Comparison of ENCODE assay signal across 29 cellular contexts in the genomic region with DNA sequence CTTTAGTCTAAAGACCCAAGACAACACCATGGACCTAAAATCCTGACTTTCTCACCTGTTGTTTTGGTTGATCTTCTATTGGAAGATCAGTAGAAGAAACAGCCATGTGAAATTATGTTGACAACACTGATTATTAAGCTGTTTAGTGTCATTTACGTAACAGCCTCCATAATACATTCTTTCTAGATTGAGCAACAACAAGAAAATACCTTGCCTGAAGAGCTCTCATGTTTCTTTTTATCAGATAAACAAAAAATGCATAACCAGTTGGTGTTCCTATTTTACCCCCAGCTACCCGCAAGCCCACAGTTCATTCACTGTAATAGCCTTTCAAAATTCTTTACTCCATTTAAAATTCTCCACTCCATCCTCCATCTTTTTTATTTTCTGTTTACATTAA. TPM values are rescaled to one million over a fixed set of nuclear protein-coding genes. Genes with fewer than 3 reads are reported as not detected.
"Had no signal": no experiment of that assay in that cellular context is flagged by ENCODE, and none has a peak within 500 bp of the region (broad histone marks: within the 10 kb centered on the region; RNA-seq: fewer than 3 reads in every experiment).

No MANE protein-coding gene starts in this region.

- H3K27me3 ChIP-seq: body of pancreas, colonic mucosa, esophagus muscularis mucosa, foreskin keratinocyte, gastroesophageal sphincter had no signal

- H3K9me3 ChIP-seq: body of pancreas, colonic mucosa, esophagus muscularis mucosa, gastroesophageal sphincter had no signal

- H3K27ac ChIP-seq: body of pancreas, colonic mucosa, esophagus muscularis mucosa, foreskin keratinocyte, gastroesophageal sphincter had no signal

- H3K27ac Mint-ChIP-seq: activated CD4-positive, alpha-beta memory T cell treated with anti-CD3 and anti-CD28 coated beads, Interleukin-2, amount 10 ng/mL, durations not matched to agents 7 days and 5 days; activated CD4-positive, alpha-beta T cell treated with anti-CD3 and anti-CD28 coated beads, Interleukin-2, amount 10 ng/mL, durations not matched to agents 7 days and 5 days; activated naive CD4-positive, alpha-beta T cell treated with anti-CD3 and anti-CD28 coated beads, Interleukin-2, amount 10 ng/mL, durations not matched to agents 7 days and 5 days; activated naive CD4-positive, alpha-beta T cell treated with anti-CD3 and anti-CD28 coated beads, Interleukin-2, amount 50 U/mL, for 72 hours; activated naive CD8-positive, alpha-beta T cell treated with anti-CD3 and anti-CD28 coated beads, Interleukin-2, amount 10 ng/mL, durations not matched to agents 7 days and 5 days; activated T-cell treated with anti-CD3 and anti-CD28 coated beads, Interleukin-2, amount 50 U/mL, for 24 hours; activated T-cell treated with anti-CD3 and anti-CD28 coated beads, Interleukin-2, amount 50 U/mL, for 72 hours; WTC11 had no signal

- H3K27me3 Mint-ChIP-seq: activated CD4-positive, alpha-beta memory T cell treated with anti-CD3 and anti-CD28 coated beads, Interleukin-2, amount 10 ng/mL, durations not matched to agents 7 days and 5 days; activated naive CD4-positive, alpha-beta T cell treated with anti-CD3 and anti-CD28 coated beads, Interleukin-2, amount 10 ng/mL, durations not matched to agents 7 days and 5 days had no signal

- H3K36me3 Mint-ChIP-seq: activated naive CD4-positive, alpha-beta T cell treated with anti-CD3 and anti-CD28 coated beads, Interleukin-2, amount 10 ng/mL, durations not matched to agents 7 days and 5 days; activated naive CD4-positive, alpha-beta T cell treated with anti-CD3 and anti-CD28 coated beads, Interleukin-2, amount 50 U/mL, for 72 hours; activated naive CD8-positive, alpha-beta T cell treated with anti-CD3 and anti-CD28 coated beads, Interleukin-2, amount 10 ng/mL, durations not matched to agents 7 days and 5 days had no signal

- H3K4me3 Mint-ChIP-seq: activated CD4-positive, alpha-beta memory T cell treated with anti-CD3 and anti-CD28 coated beads, Interleukin-2, amount 10 ng/mL, durations not matched to agents 7 days and 5 days; activated CD4-positive, alpha-beta T cell treated with anti-CD3 and anti-CD28 coated beads, Interleukin-2, amount 10 ng/mL, durations not matched to agents 7 days and 5 days; activated naive CD4-positive, alpha-beta T cell treated with anti-CD3 and anti-CD28 coated beads, Interleukin-2, amount 10 ng/mL, durations not matched to agents 7 days and 5 days; activated naive CD8-positive, alpha-beta T cell treated with anti-CD3 and anti-CD28 coated beads, Interleukin-2, amount 10 ng/mL, durations not matched to agents 7 days and 5 days; activated T-cell treated with anti-CD3 and anti-CD28 coated beads, Interleukin-2, amount 50 U/mL, for 24 hours; activated T-cell treated with anti-CD3 and anti-CD28 coated beads, Interleukin-2, amount 50 U/mL, for 72 hours; WTC11 had no signal

- ATAC-seq: activated naive CD4-positive, alpha-beta T cell treated with anti-CD3 and anti-CD28 coated beads, Interleukin-2, amount 50 U/mL, for 72 hours; activated T-cell treated with anti-CD3 and anti-CD28 coated beads, Interleukin-2, amount 50 U/mL, for 72 hours; body of pancreas; foreskin keratinocyte; gastroesophageal sphincter; WTC11 had no signal

- H3K4me1 Mint-ChIP-seq: activated CD4-positive, alpha-beta memory T cell treated with anti-CD3 and anti-CD28 coated beads, Interleukin-2, amount 10 ng/mL, durations not matched to agents 7 days and 5 days; activated CD4-positive, alpha-beta T cell treated with anti-CD3 and anti-CD28 coated beads, Interleukin-2, amount 10 ng/mL, durations not matched to agents 7 days and 5 days; activated naive CD4-positive, alpha-beta T cell treated with anti-CD3 and anti-CD28 coated beads, Interleukin-2, amount 10 ng/mL, durations not matched to agents 7 days and 5 days; activated naive CD8-positive, alpha-beta T cell treated with anti-CD3 and anti-CD28 coated beads, Interleukin-2, amount 10 ng/mL, durations not matched to agents 7 days and 5 days had no signal

- H3K9me3 Mint-ChIP-seq: activated CD4-positive, alpha-beta memory T cell treated with anti-CD3 and anti-CD28 coated beads, Interleukin-2, amount 10 ng/mL, durations not matched to agents 7 days and 5 days; activated CD4-positive, alpha-beta T cell treated with anti-CD3 and anti-CD28 coated beads, Interleukin-2, amount 10 ng/mL, durations not matched to agents 7 days and 5 days; activated naive CD4-positive, alpha-beta T cell treated with anti-CD3 and anti-CD28 coated beads, Interleukin-2, amount 10 ng/mL, durations not matched to agents 7 days and 5 days; activated naive CD4-positive, alpha-beta T cell treated with anti-CD3 and anti-CD28 coated beads, Interleukin-2, amount 50 U/mL, for 72 hours; activated naive CD8-positive, alpha-beta T cell treated with anti-CD3 and anti-CD28 coated beads, Interleukin-2, amount 10 ng/mL, durations not matched to agents 7 days and 5 days; activated T-cell treated with anti-CD3 and anti-CD28 coated beads, Interleukin-2, amount 50 U/mL, for 24 hours; activated T-cell treated with anti-CD3 and anti-CD28 coated beads, Interleukin-2, amount 50 U/mL, for 72 hours; WTC11 had no signal

- DNase-seq: activated CD4-positive, alpha-beta memory T cell treated with anti-CD3 and anti-CD28 coated beads, Interleukin-2, amount 10 ng/mL, durations not matched to agents 7 days and 5 days; activated CD4-positive, alpha-beta T cell treated with anti-CD3 and anti-CD28 coated beads for 1 hour; activated CD4-positive, alpha-beta T cell treated with anti-CD3 and anti-CD28 coated beads for 4 hours; activated CD4-positive, alpha-beta T cell treated with anti-CD3 and anti-CD28 coated beads, Interleukin-2, amount 10 ng/mL, durations not matched to agents 7 days and 5 days; activated CD4-positive, alpha-beta T cell treated with anti-CD3 and anti-CD28 coated beads, Interleukin-2, amount 50 U/mL, for 4 hours; activated CD8-positive, alpha-beta memory T cell treated with anti-CD3 and anti-CD28 coated beads, Interleukin-2, amount 50 U/mL, for 48 hours; activated gamma-delta T cell; activated naive CD4-positive, alpha-beta T cell; activated naive CD4-positive, alpha-beta T cell treated with anti-CD3 and anti-CD28 coated beads, Interleukin-2, amount 10 ng/mL, durations not matched to agents 7 days and 5 days; activated naive CD8-positive, alpha-beta T cell treated with anti-CD3 and anti-CD28 coated beads, Interleukin-2, amount 10 ng/mL, durations not matched to agents 7 days and 5 days; activated T-cell treated with anti-CD3 and anti-CD28 coated beads for 4 hours; activated T-cell treated with anti-CD3 and anti-CD28 coated beads, Interleukin-2, amount 50 U/mL, for 24 hours; activated T-cell treated with anti-CD3 and anti-CD28 coated beads, Interleukin-2, amount 50 U/mL, for 72 hours; amniotic stem cell; anterior cingulate cortex; body of pancreas; central memory CD4-positive, alpha-beta T cell; cerebellar nuclear complex; colonic mucosa; effector CD8-positive, alpha-beta T cell; erythroblast; foreskin keratinocyte; head of caudate nucleus; T-helper 2 cell had no signal

- H3K4me3 ChIP-seq: body of pancreas, colonic mucosa, esophagus muscularis mucosa, gastroesophageal sphincter had no signal

- H3K36me3 ChIP-seq: colonic mucosa, esophagus muscularis mucosa, gastroesophageal sphincter had no signal

- H3K4me1 ChIP-seq: foreskin keratinocyte had no signal

RNA-seq across cellular contexts. Expression of a gene that starts 20.5 kb away (rescaled TPM):
- total RNA-seq: activated CD4-positive, alpha-beta memory T cell treated with anti-CD3 and anti-CD28 coated beads, Interleukin-2, amount 10 ng/mL, durations not matched to agents 7 days and 5 days; activated CD4-positive, alpha-beta T cell treated with anti-CD3 and anti-CD28 coated beads, Interleukin-2, amount 10 ng/mL, durations not matched to agents 7 days and 5 days; activated naive CD8-positive, alpha-beta T cell treated with anti-CD3 and anti-CD28 coated beads, Interleukin-2, amount 10 ng/mL, durations not matched to agents 7 days and 5 days; activated T-cell treated with anti-CD3 and anti-CD28 coated beads, Interleukin-2, amount 50 U/mL, for 72 hours; T-helper 1 cell treated with Interleukin-12 subunit alpha and Interleukin-12 subunit beta and Interleukin-4 antibody, amounts not matched to agents 30 ng/mL and 1 ng/mL, for 36 hours had no signal
